In the genomic region with DNA sequence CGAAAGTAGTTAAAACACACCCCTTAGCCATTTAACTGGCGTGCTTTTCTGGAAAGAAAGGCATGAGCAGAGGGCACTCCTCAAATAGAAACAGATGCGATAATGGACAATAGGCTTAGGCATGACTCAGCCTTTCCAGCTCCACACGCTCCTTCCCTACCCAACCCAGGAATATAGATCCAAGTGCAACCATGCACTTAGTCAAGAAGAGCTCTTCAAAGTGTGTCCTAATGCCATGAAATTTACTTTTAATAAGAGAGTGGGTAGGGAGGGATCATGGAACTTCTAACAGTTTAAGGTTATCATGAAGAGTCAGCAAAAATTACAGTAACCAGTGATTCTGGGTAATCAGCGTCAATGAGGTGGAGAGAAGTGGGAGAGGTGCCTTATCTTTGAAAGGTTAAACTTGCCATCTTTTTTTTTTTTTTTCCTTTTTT, we compare ENCODE assay signal across 12 cellular contexts. TPM values are rescaled to one million over a fixed set of nuclear protein-coding genes. Genes with fewer than 3 reads are reported as not detected.
DNase-seq lines count a peak whose midpoint lies in the region; ATAC-seq and TF ChIP-seq lines count a peak whose summit lies in the region.
"Had no signal": no experiment of that assay in that cellular context is flagged by ENCODE, and none has a peak within 500 bp of the region (broad histone marks: within the 10 kb centered on the region; RNA-seq: fewer than 3 reads in every experiment).

No MANE protein-coding gene starts in this region.

- no peak for ATAC-seq in GM23338
- no peak for ATAC-seq in activated naive CD4-positive, alpha-beta T cell treated with anti-CD3 and anti-CD28 coated beads, Interleukin-2, amount 50 U/mL, for 72 hours
- no peak for ATAC-seq in HG02623 (IDR thresholded peaks at IDR 0.05; ENCODE audit: unreplicated experiment)

- dilution Hi-C loops in mammary epithelial cell (cut with HindIII; ENCODE audit: low sequenced_read_pairs), result loop anchor here (25.0 kb wide), 1 partner anchor 245 kb away; a partner anchor contains a TSS

- TF ChIP-seq CTCF in GM23338 (conservative IDR thresholded peaks at IDR 0.05; ENCODE audit: low read depth in 2 of 2), result no peak
- TF ChIP-seq CTCF in fibroblast of pulmonary artery (IDR thresholded peaks at IDR 0.05; ENCODE audit: low read length, missing control alignments), result no peak
- no peak for TF ChIP-seq CTCF in mammary epithelial cell (conservative IDR thresholded peaks at IDR 0.05 in 1 of 2, IDR thresholded peaks at IDR 0.05 in 1 of 2; ENCODE audit: extremely low read depth in 1 of 2, insufficient read depth in 1 of 2, low read depth in 1 of 2, low read length in 2 of 2)
- no peak for TF ChIP-seq CTCF in tibial nerve (IDR thresholded peaks at IDR 0.05)

- no peaks in the 10 kb centered on the region; the same call in 1 of the 2 replicates for H3K4me1 ChIP-seq in GM23338 (ENCODE audit: insufficient read depth)
- peaks cover 14% of the 10 kb centered on the region for H3K4me1 ChIP-seq in mammary epithelial cell (ENCODE audit: insufficient read depth, low read length)
- H3K4me1 ChIP-seq in tibial nerve, result peaks cover 0 to 37% (median 12%) of the 10 kb centered on the region in 4 donors

- peaks cover 8% of the 10 kb centered on the region for H3K27me3 Mint-ChIP-seq in GM23338 (ENCODE audit: insufficient read depth, low read depth, poor library complexity)

- no peaks in the 10 kb centered on the region for H3K9me3 ChIP-seq in mammary epithelial cell (replicated peaks; ENCODE audit: insufficient read depth, low read length)
- H3K9me3 ChIP-seq in tibial nerve, result no peaks in the 10 kb centered on the region

- H3K4me3 Mint-ChIP-seq in GM23338, result no peak overlapping the region
- H3K4me3 Mint-ChIP-seq: dendritic cell treated with granulocyte-macrophage colony-stimulating factor and Interleukin-4, amounts not matched to agents 40 ng/mL and 50 ng/mL, for 4 days had no signal

- CTCF ChIA-PET in mammary epithelial cell (lab: Charles Lee; ENCODE audit: low non-redundant PET), result no interaction called here

- TF ChIP-seq POLR2A in tibial nerve (IDR thresholded peaks at IDR 0.05), result no peak

- peaks cover 15% of the 10 kb centered on the region for H3K4me1 Mint-ChIP-seq in GM23338

- TF ChIP-seq EP300 in tibial nerve (IDR thresholded peaks at IDR 0.05), result no peak

- H3K36me3 ChIP-seq in GM23338 (ENCODE audit: insufficient read depth) (no peaks in the 10 kb centered on the region), mammary epithelial cell (ENCODE audit: insufficient read depth, low read length) (no peaks in the 10 kb centered on the region), tibial nerve (no peaks in the 10 kb centered on the region)

- no peaks in the 10 kb centered on the region for H3K27me3 ChIP-seq in GM23338 (ENCODE audit: insufficient read depth)
- no peaks in the 10 kb centered on the region for H3K27me3 ChIP-seq in mammary epithelial cell (ENCODE audit: insufficient read depth, low read length)
- H3K27me3 ChIP-seq in tibial nerve, result no peaks in the 10 kb centered on the region

- in situ Hi-C loops in mammary epithelial cell (cut with MboI; ENCODE audit: low sequenced_read_pairs in 2 of 2), result loop anchor here (5.0 to 10.0 kb wide), 2 partner anchors 187 to 245 kb away; no protein-coding TSS in a partner anchor

- DNase-seq in GM23338 (ENCODE audit: low spot score), result no peak
- peak; percentile 8 for DNase-seq in SHP77 treated with DMSO at 0.1 percent for 48 hours (lab: John Stamatoyannopoulos, UW)
- peak; percentile 94 for DNase-seq in fibroblast of pulmonary artery (ENCODE audit: low read depth)
- peak; percentile 67 for DNase-seq in renal cortical epithelial cell (ENCODE audit: low read depth)
- DNase-seq in mammary epithelial cell, result no peak
- DNase-seq in tibial nerve (ENCODE audit: low spot score in 2 of 2), result no peak
- DNase-seq in activated naive CD4-positive, alpha-beta T cell treated with anti-CD3 and anti-CD28 coated beads, Interleukin-2, amount 50 U/mL, for 72 hours (ENCODE audit: low spot score in 2 of 2), result no peak
- DNase-seq: activated CD4-positive, alpha-beta T cell treated with anti-CD3 and anti-CD28 coated beads for 4 hours; midbrain; NCI-H2081 had no signal

- H3K4me2 ChIP-seq in GM23338, result no peak overlapping the region
- no peak overlapping the region for H3K4me2 ChIP-seq in mammary epithelial cell (ENCODE audit: insufficient read depth, low read depth, low read length)

- H3K27ac Mint-ChIP-seq in GM23338, result peak overlapping the region; percentile 28; the same call in 1 of the 2 replicates
- H3K27ac Mint-ChIP-seq in activated naive CD4-positive, alpha-beta T cell treated with anti-CD3 and anti-CD28 coated beads, Interleukin-2, amount 50 U/mL, for 72 hours, result no peak overlapping the region
- H3K27ac Mint-ChIP-seq: dendritic cell treated with granulocyte-macrophage colony-stimulating factor and Interleukin-4, amounts not matched to agents 40 ng/mL and 50 ng/mL, for 4 days had no signal

- no peaks in the 10 kb centered on the region for H3F3A ChIP-seq in GM23338 (replicated peaks; ENCODE audit: low read depth)

- H2AFZ ChIP-seq in GM23338 (peak overlapping the region; percentile 35; the same call in 1 of the 2 replicates), mammary epithelial cell (ENCODE audit: low read depth, low read length) (no peak overlapping the region)

- H3K79me2 ChIP-seq in GM23338 (replicated peaks; ENCODE audit: insufficient read depth) (no peaks in the 10 kb centered on the region), mammary epithelial cell (ENCODE audit: insufficient read depth, low read length) (no peaks in the 10 kb centered on the region)

- H4K20me1 ChIP-seq in GM23338 (replicated peaks; ENCODE audit: insufficient read depth) (no peaks in the 10 kb centered on the region), mammary epithelial cell (ENCODE audit: insufficient read depth, low read length) (no peaks in the 10 kb centered on the region)

- intact Hi-C loops in mammary epithelial cell (cut with micrococcal nuclease), result loop anchor here (2.0 to 5.0 kb wide), 2 partner anchors 400 to 577 kb away; a partner anchor contains a TSS

- WGBS in mammary epithelial cell (ENCODE audit: low coverage, missing lambda C conversion rate), result 90% methylated on average over 4 of the region's 5 CpGs
- 42 to 49% methylated on average over 5 of the region's 5 CpGs for WGBS in tibial nerve, 2 donors

- no peak overlapping the region for H3K9ac ChIP-seq in mammary epithelial cell (ENCODE audit: insufficient read depth, low read length)

- no peak overlapping the region for H3K4me3 ChIP-seq in GM23338
- no peak overlapping the region for H3K4me3 ChIP-seq in fibroblast of pulmonary artery (replicated peaks; ENCODE audit: low read depth, low read length)
- H3K4me3 ChIP-seq in mammary epithelial cell (replicated peaks in 1 of 3; ENCODE audit: insufficient read depth in 1 of 3, low read depth in 2 of 3, low read length in 3 of 3), result no peak overlapping the region
- H3K4me3 ChIP-seq in tibial nerve, result no peak overlapping the region

- no TSS peak for BruUV-seq in mammary epithelial cell (replicated peaks; lab: Mats Ljungman, UMichigan)

- H3K27ac ChIP-seq in GM23338 (ENCODE audit: low read depth) (no peak overlapping the region), mammary epithelial cell (ENCODE audit: insufficient read depth, low read depth, low read length) (no peak overlapping the region), tibial nerve (peak overlapping the region in 2 of 4 donors; percentile 29 to 72)

- H3K9me3 Mint-ChIP-seq in GM23338, result no peaks in the 10 kb centered on the region
- H3K9me3 Mint-ChIP-seq in activated naive CD4-positive, alpha-beta T cell treated with anti-CD3 and anti-CD28 coated beads, Interleukin-2, amount 50 U/mL, for 72 hours, result no peaks in the 10 kb centered on the region
- H3K9me3 Mint-ChIP-seq: dendritic cell treated with granulocyte-macrophage colony-stimulating factor and Interleukin-4, amounts not matched to agents 40 ng/mL and 50 ng/mL, for 4 days had no signal

- H3K36me3 Mint-ChIP-seq in GM23338 (ENCODE audit: low read depth), result no peaks in the 10 kb centered on the region
- H3K36me3 Mint-ChIP-seq in activated naive CD4-positive, alpha-beta T cell treated with anti-CD3 and anti-CD28 coated beads, Interleukin-2, amount 50 U/mL, for 72 hours, result no peaks in the 10 kb centered on the region

- no peaks in the 10 kb centered on the region for H3K9me2 ChIP-seq in GM23338 (ENCODE audit: insufficient read depth)

RNA-seq across cellular contexts. Expression of a gene that starts 2.4 kb away (rescaled TPM):
- 23.8 and 24.3 TPM in 2 replicates for total RNA-seq in GM23338 (2014; rRNA removed; shearing (Covaris generic))
- polyA plus RNA-seq in GM23338 (2016; fragmentation: Nextera tagmentation; extraction: Ambion mirVana) (22.0 and 28.0 TPM in 2 replicates), mammary epithelial cell (10.5 TPM)
- total RNA-seq in renal cortical epithelial cell (19.6 and 50.2 TPM in 2 replicates), mammary epithelial cell (10 to 100 TPM; 16.3 to 17.6 TPM), tibial nerve (10 to 100 TPM; 30.6 to 45.6 (median 37.7) TPM)
- polyA minus RNA-seq in mammary epithelial cell, result 13.2 TPM
- 1 to 10 TPM; 4.4 to 6.4 TPM for total RNA-seq in activated naive CD4-positive, alpha-beta T cell treated with anti-CD3 and anti-CD28 coated beads, Interleukin-2, amount 50 U/mL, for 72 hours

RNA-seq across cellular contexts. Expression of a gene that starts 55.7 kb away (rescaled TPM):
- total RNA-seq in GM23338 (2014; rRNA removed; shearing (Covaris generic)), result 10.8 and 11.2 TPM in 2 replicates
- polyA plus RNA-seq in GM23338 (2016; fragmentation: Nextera tagmentation; extraction: Ambion mirVana) (3.6 and 3.7 TPM in 2 replicates), mammary epithelial cell (1.4 TPM)
- total RNA-seq in renal cortical epithelial cell (3.6 and 3.8 TPM in 2 replicates), mammary epithelial cell (1 to 10 TPM in 1 of 2 donors, under 1 TPM in 1; 0.17 to 3.4 TPM), tibial nerve (10 to 100 TPM; 12.6 to 33.2 (median 22.3) TPM)
- polyA minus RNA-seq in mammary epithelial cell, result 2.2 TPM
- total RNA-seq in activated naive CD4-positive, alpha-beta T cell treated with anti-CD3 and anti-CD28 coated beads, Interleukin-2, amount 50 U/mL, for 72 hours, result 10 to 100 TPM in 1 of 2 donors, 1 to 10 TPM in 1; 8.0 to 11.4 TPM

Comparison
In these comparisons a context has a peak if more than half of its experiments do, and no peak if none do; other contexts are left out.
1. DNase-seq: peak in SHP77 treated with DMSO at 0.1 percent for 48 hours (single experiment), fibroblast of pulmonary artery (single experiment) and renal cortical epithelial cell (single experiment); none in GM23338 (single experiment), mammary epithelial cell (single experiment), tibial nerve (0 of 2) and activated naive CD4-positive, alpha-beta T cell treated with anti-CD3 and anti-CD28 coated beads, Interleukin-2, amount 50 U/mL, for 72 hours (0 of 2).